Comparison of ENCODE assay signal across 8 cellular contexts in the genomic region with DNA sequence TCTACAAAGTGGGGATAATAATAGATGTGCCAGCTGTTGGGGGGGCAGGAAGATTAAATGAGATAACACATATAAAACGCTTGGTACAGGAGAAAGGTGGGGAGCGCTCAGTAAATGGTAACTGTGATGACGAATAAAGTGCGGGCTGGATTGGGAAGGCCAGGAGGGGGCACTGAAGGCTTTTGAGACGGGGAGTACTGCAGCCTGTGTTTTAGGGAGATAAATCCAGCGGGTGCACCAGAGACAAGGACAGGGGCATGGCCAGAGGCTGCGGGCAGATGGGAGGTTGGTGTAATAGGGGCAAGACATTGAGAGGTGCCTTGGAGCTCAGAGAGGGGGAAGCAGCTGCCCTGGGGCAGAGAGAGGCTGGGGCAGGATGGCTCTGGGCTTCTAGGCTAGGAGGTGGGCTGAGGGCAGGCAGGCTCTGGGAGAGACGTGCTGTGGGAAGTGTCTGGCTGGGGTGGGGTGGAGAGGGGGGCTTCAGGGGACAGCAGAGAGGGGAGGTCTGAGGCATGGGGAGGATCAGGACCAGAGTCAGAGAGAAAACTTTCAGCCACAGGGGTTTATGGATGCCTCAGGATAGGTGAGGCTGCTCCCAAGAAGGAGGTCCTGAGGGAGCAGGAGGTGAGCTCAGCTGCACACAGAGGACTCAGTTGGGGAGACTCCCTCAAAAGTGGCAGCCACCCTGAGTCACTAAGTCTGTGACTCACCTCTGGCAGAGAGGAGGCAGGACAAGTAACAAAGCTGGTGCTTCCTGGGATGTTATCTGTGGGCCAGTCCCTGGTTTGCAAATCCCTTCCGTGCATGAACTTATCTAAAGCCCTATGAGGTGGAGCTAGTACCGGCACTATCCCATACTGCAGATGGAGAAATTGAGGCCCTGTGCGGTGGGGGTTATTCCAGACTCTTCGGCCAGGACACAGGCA. TPM values are rescaled to one million over a fixed set of nuclear protein-coding genes. Genes with fewer than 3 reads are reported as not detected.
DNase-seq lines count a peak whose midpoint lies in the region; ATAC-seq and TF ChIP-seq lines count a peak whose summit lies in the region.

No MANE protein-coding gene starts in this region.

- DNase-seq in GM12865 (ENCODE audit: low read depth), result peak; percentile 42
- DNase-seq in NOMO-1 treated with dmso at 0.1 percent for 144 hours (lab: John Stamatoyannopoulos, UW; ENCODE audit: unreplicated experiment), result peak; percentile 53
- peak; percentile 75 to 77 for DNase-seq in activated T-cell treated with anti-CD3 and anti-CD28 coated beads, Interleukin-2, amount 50 U/mL, for 48 hours
- peak; percentile 84 for DNase-seq in fibroblast of mammary gland (ENCODE audit: low read depth)
- peak; percentile 43 for DNase-seq in putamen (ENCODE audit: low spot score)
- DNase-seq in cerebellum (ENCODE audit: low spot score), result no peak

- TF ChIP-seq CTCF in GM12865 (IDR thresholded peaks at IDR 0.05; ENCODE audit: insufficient read depth, low read depth, low read length, missing control alignments), result no peak
- TF ChIP-seq CTCF in fibroblast of mammary gland (conservative IDR thresholded peaks at IDR 0.05; ENCODE audit: control insufficient read depth, insufficient read depth, low read depth, low read length), result peak; percentile 34

- no peak overlapping the region for H3K4me3 ChIP-seq in GM12865 (ENCODE audit: low read depth, low read length)
- no peak overlapping the region for H3K4me3 ChIP-seq in fibroblast of mammary gland (ENCODE audit: control insufficient read depth, low read depth, low read length)

- ATAC-seq in HG03565 (IDR thresholded peaks at IDR 0.05; ENCODE audit: unreplicated experiment), result no peak
- no peak for ATAC-seq in HG03108 (IDR thresholded peaks at IDR 0.05; ENCODE audit: unreplicated experiment)

RNA-seq across cellular contexts. Expression of gene TEX44, which starts 18.9 kb away (rescaled TPM):
- total RNA-seq in cerebellum, result not detected
